Comparison of ENCODE assay signal across 1 cellular context in genomic region chr7:134787720-134788119, GRCh38.
TF ChIP-seq lines count a peak whose summit lies in the region.

No MANE protein-coding gene starts in this region.

TF ChIP-seq in SK-N-SH treated with all-trans-retinoic acid at 6 μM for 48 hours, 23 proteins besides CTCF, POLR2A, EP300 and RAD21 (continued from another document):
- TF ChIP-seq CSRNP3 (CRISPR knock-in tag; IDR thresholded peaks at IDR 0.05): no peak
- no peak for TF ChIP-seq ZFP3 (CRISPR knock-in tag; IDR thresholded peaks at IDR 0.05)
- TF ChIP-seq, protein P1, sequence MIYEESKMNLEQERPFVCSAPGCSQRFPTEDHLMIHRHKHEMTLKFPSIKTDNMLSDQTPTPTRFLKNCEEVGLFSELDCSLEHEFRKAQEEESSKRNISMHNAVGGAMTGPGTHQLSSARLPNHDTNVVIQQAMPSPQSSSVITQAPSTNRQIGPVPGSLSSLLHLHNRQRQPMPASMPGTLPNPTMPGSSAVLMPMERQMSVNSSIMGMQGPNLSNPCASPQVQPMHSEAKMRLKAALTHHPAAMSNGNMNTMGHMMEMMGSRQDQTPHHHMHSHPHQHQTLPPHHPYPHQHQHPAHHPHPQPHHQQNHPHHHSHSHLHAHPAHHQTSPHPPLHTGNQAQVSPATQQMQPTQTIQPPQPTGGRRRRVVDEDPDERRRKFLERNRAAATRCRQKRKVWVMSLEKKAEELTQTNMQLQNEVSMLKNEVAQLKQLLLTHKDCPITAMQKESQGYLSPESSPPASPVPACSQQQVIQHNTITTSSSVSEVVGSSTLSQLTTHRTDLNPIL (CRISPR knock-in tag; IDR thresholded peaks at IDR 0.05; ENCODE audit: low read depth): no peak
- TF ChIP-seq GLIS3 (CRISPR knock-in tag; IDR thresholded peaks at IDR 0.05): no peak
- TF ChIP-seq ZNF8 (CRISPR knock-in tag; IDR thresholded peaks at IDR 0.05): no peak
- TF ChIP-seq ZNF565 (CRISPR knock-in tag; conservative IDR thresholded peaks at IDR 0.05; ENCODE audit: low read depth): no peak
- TF ChIP-seq OSR1 (CRISPR knock-in tag; IDR thresholded peaks at IDR 0.05): no peak
- TF ChIP-seq ISL1 (CRISPR knock-in tag; IDR thresholded peaks at IDR 0.05): no peak
- TF ChIP-seq CSDC2 (CRISPR knock-in tag; IDR thresholded peaks at IDR 0.05): no peak
- no peak for TF ChIP-seq BACH2 (CRISPR knock-in tag; IDR thresholded peaks at IDR 0.05; ENCODE audit: borderline replicate concordance)
- TF ChIP-seq SNAI2 (CRISPR knock-in tag; IDR thresholded peaks at IDR 0.05): no peak
